8 cellular contexts compared by ENCODE assay signal in genomic region chr12:47517122-47517521, GRCh38.
"Had no signal": no experiment of that assay in that cellular context is flagged by ENCODE, and none has a peak within 500 bp of the region (broad histone marks: within the 10 kb centered on the region; RNA-seq: fewer than 3 reads in every experiment).

No MANE protein-coding gene starts in this region.

- DNase-seq: IMR-90, Karpas-422, KBM-7, KG1 had no signal

- H3K9ac ChIP-seq: KMS-11 had no signal

- H3K27ac ChIP-seq: HL-60, KMS-11 had no signal

- FAIRE-seq: HepG2, HTR-8/SVneo had no signal

- H3K4me2 ChIP-seq: KMS-11 had no signal

- ATAC-seq: HepG2 had no signal
